1 cellular context compared by ENCODE assay signal in genomic region chr7:105011771-105012502, GRCh38.
TF ChIP-seq lines count a peak whose summit lies in the region.

No MANE protein-coding gene starts in this region.

TF ChIP-seq in HepG2, 621 proteins besides CTCF, POLR2A, EP300 and RAD21:
- TF ChIP-seq MED13 (CRISPR knock-in tag; IDR thresholded peaks at IDR 0.05) (no peak), ZNF207 (IDR thresholded peaks at IDR 0.05; ENCODE audit: borderline replicate concordance) (no peak), ZNF20 (CRISPR knock-in tag; IDR thresholded peaks at IDR 0.05) (0 out of 2 replicates have a peak, but pooled peaks have one; percentile 2), LBX2 (CRISPR knock-in tag; IDR thresholded peaks at IDR 0.05; ENCODE audit: borderline replicate concordance) (no peak), RFXANK (CRISPR knock-in tag; IDR thresholded peaks at IDR 0.05) (no peak), PRMT3 (CRISPR knock-in tag; IDR thresholded peaks at IDR 0.05; ENCODE audit: borderline replicate concordance, low read depth) (no peak), ZNF343 (CRISPR knock-in tag; IDR thresholded peaks at IDR 0.05) (no peak), ELF4 (CRISPR knock-in tag; IDR thresholded peaks at IDR 0.05; ENCODE audit: borderline replicate concordance) (0 out of 2 replicates have a peak, but pooled peaks have one; percentile 11), ZNF33A (CRISPR knock-in tag; IDR thresholded peaks at IDR 0.05; ENCODE audit: borderline replicate concordance) (peak; percentile 18; the same call in 1 of the 2 replicates), GABPA (IDR thresholded peaks at IDR 0.05; ENCODE audit: low read depth, low read length) (no peak), GABPA (CRISPR knock-in tag; IDR thresholded peaks at IDR 0.05; ENCODE audit: low read depth) (0 out of 2 replicates have a peak, but pooled peaks have one; percentile 16), KDM5A (IDR thresholded peaks at IDR 0.05; ENCODE audit: borderline replicate concordance, low read length) (0 out of 2 replicates have a peak, but pooled peaks have one; percentile 11), SMARCC2 (IDR thresholded peaks at IDR 0.05) (no peak), PRDM4 (CRISPR knock-in tag; IDR thresholded peaks at IDR 0.05; ENCODE audit: borderline replicate concordance) (no peak), ZNF503 (CRISPR knock-in tag; IDR thresholded peaks at IDR 0.05) (no peak), YY1 (IDR thresholded peaks at IDR 0.05; ENCODE audit: insufficient read depth, insufficient replicate concordance, low read depth, low read length) (no peak), CC2D1A (CRISPR knock-in tag; IDR thresholded peaks at IDR 0.05) (no peak), ZNF790 (CRISPR knock-in tag; IDR thresholded peaks at IDR 0.05; ENCODE audit: borderline replicate concordance) (peak; percentile 18; the same call in 1 of the 2 replicates), ZNF850 (CRISPR knock-in tag; conservative IDR thresholded peaks at IDR 0.05) (peak; percentile 95), ZNF770 (CRISPR knock-in tag; IDR thresholded peaks at IDR 0.05) (peak; percentile 47; the same call in 1 of the 2 replicates), ZNF580 (CRISPR knock-in tag; IDR thresholded peaks at IDR 0.05; ENCODE audit: borderline replicate concordance, low read depth) (no peak), PBX2 (CRISPR knock-in tag; IDR thresholded peaks at IDR 0.05) (no peak)
